ENCODE assay signal across 19 cellular contexts in genomic region chr12:21913823-21914222, GRCh38. TPM values are rescaled to one million over a fixed set of nuclear protein-coding genes. Genes with fewer than 3 reads are reported as not detected.
"Had no signal": no experiment of that assay in that cellular context is flagged by ENCODE, and none has a peak within 500 bp of the region (broad histone marks: within the 10 kb centered on the region; RNA-seq: fewer than 3 reads in every experiment).

No MANE protein-coding gene starts in this region.

- DNase-seq: activated CD4-positive, alpha-beta T cell treated with anti-CD3 and anti-CD28 coated beads, Interleukin-2, amount 10 ng/mL, durations not matched to agents 24 days and 14 days; activated CD8-positive, alpha-beta T cell treated with anti-CD3 and anti-CD28 coated beads for 36 hours; activated naive CD4-positive, alpha-beta T cell treated with Interleukin-2 at 50 U/mL for 16 hours; activated naive CD8-positive, alpha-beta T cell treated with anti-CD3 and anti-CD28 coated beads, Interleukin-2, amount 10 ng/mL, durations not matched to agents 7 days and 5 days; activated T-cell treated with anti-CD3 and anti-CD28 coated beads, Interleukin-2, amount 50 U/mL, for 1 hour; anterior cingulate cortex; cerebellar nuclear complex; effector CD4-positive, alpha-beta T cell; foreskin melanocyte; kidney glomerular epithelial cell; mesenchymal stem cell; mucosa of descending colon; naive B cell; stimulated activated naive CD8-positive, alpha-beta T cell treated with anti-CD3 and anti-CD28 coated beads, Interleukin-15, Interleukin-2, amounts not matched to agents 100 U/mL and 50 U/mL, for 24 hours; transverse colon; uterus had no signal

- ATAC-seq: activated CD8-positive, alpha-beta T cell treated with anti-CD3 and anti-CD28 coated beads for 36 hours; mucosa of descending colon; stimulated activated naive CD8-positive, alpha-beta T cell treated with anti-CD3 and anti-CD28 coated beads, Interleukin-15, Interleukin-2, amounts not matched to agents 100 U/mL and 50 U/mL, for 24 hours had no signal

- H3K4me3 ChIP-seq: esophagus muscularis mucosa, mucosa of descending colon, suprapubic skin, transverse colon, uterus had no signal

- H3K27me3 ChIP-seq: esophagus muscularis mucosa, suprapubic skin, transverse colon, uterus had no signal

- H3K4me1 ChIP-seq: parathyroid adenoma, suprapubic skin, transverse colon, uterus had no signal

- H3K27ac ChIP-seq: esophagus muscularis mucosa, parathyroid adenoma, suprapubic skin, transverse colon, uterus had no signal

- H2AFZ ChIP-seq: parathyroid adenoma had no signal

- H3K9me3 ChIP-seq: esophagus muscularis mucosa, mucosa of descending colon, suprapubic skin, transverse colon, uterus had no signal

- H3K36me3 ChIP-seq: esophagus muscularis mucosa, suprapubic skin, transverse colon, uterus had no signal

RNA-seq across cellular contexts. Expression of gene ABCC9, which starts 27.4 kb away (rescaled TPM):
- total RNA-seq: activated CD4-positive, alpha-beta T cell treated with anti-CD3 and anti-CD28 coated beads, Interleukin-2, amount 10 ng/mL, durations not matched to agents 24 days and 14 days; activated CD8-positive, alpha-beta T cell treated with anti-CD3 and anti-CD28 coated beads for 36 hours; activated naive CD8-positive, alpha-beta T cell treated with anti-CD3 and anti-CD28 coated beads, Interleukin-2, amount 10 ng/mL, durations not matched to agents 7 days and 5 days had no signal
